Comparison of ENCODE assay signal across 12 cellular contexts in the genomic region with DNA sequence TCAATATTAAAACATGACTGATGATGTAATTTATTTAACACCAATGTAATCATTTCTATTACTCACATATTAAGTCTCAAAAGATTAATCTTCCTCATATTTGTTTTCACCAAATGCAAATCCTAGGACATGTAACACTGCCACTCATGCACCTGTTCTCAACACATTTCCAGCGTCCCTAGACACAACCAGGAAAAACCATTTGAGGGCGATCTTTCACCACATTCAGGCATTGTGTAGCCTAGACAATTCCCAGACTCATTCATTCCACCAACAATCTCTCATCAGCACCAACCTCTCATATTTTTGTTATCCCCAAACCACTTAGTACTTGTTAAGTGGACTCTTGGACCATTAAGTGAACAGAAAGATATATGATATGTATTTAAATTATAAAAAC.
DNase-seq lines count a peak whose midpoint lies in the region; ATAC-seq lines count a peak whose summit lies in the region.
"Had no signal": no experiment of that assay in that cellular context is flagged by ENCODE, and none has a peak within 500 bp of the region (broad histone marks: within the 10 kb centered on the region; RNA-seq: fewer than 3 reads in every experiment).

No MANE protein-coding gene starts in this region.

- DNase-seq in DMS 273 (lab: John Stamatoyannopoulos, UW; ENCODE audit: unreplicated experiment) (peak; percentile 27), DMS 273 treated with DMSO at 0.1 percent for 48 hours (lab: John Stamatoyannopoulos, UW) (no peak), NCI-H1105 (lab: John Stamatoyannopoulos, UW) (peak; percentile 45), SHP77 (lab: John Stamatoyannopoulos, UW) (peak; percentile 28 to 51), myocyte (ENCODE audit: low read depth) (peak; percentile 53), globus pallidus (ENCODE audit: low spot score) (no peak)
- no peak for DNase-seq in central memory CD4-positive, alpha-beta T cell
- DNase-seq: activated B cell treated with CpG ODN at 0.5 μM for 24 hours; activated effector memory CD4-positive, alpha-beta T cell treated with Interleukin-2 at 50 U/mL for 16 hours; transverse colon had no signal

- ATAC-seq in GM21529 (IDR thresholded peaks at IDR 0.05; ENCODE audit: unreplicated experiment) = no peak
- ATAC-seq: natural killer cell treated with Interleukin-12 subunit alpha and Interleukin-12 subunit beta and Interleukin-15 and Interleukin-18, amount 100 ng/mL, for 72 hours had no signal

Comparison
In these comparisons a context has a peak if more than half of its experiments do, and no peak if none do; other contexts are left out.
1. DNase-seq: peak in DMS 273 (single experiment), NCI-H1105 (single experiment), SHP77 (2 of 2) and myocyte (single experiment); none in DMS 273 treated with DMSO at 0.1 percent for 48 hours (single experiment), globus pallidus (single experiment) and central memory CD4-positive, alpha-beta T cell (single experiment).